ENCODE assay signal across 11 cellular contexts in genomic region chr3:50317303-50317702, GRCh38. TPM values are rescaled to one million over a fixed set of nuclear protein-coding genes. Genes with fewer than 3 reads are reported as not detected.
DNase-seq lines count a peak whose midpoint lies in the region; ATAC-seq and TF ChIP-seq lines count a peak whose summit lies in the region.
"Had no signal": no experiment of that assay in that cellular context is flagged by ENCODE, and none has a peak within 500 bp of the region (broad histone marks: within the 10 kb centered on the region; RNA-seq: fewer than 3 reads in every experiment).

No MANE protein-coding gene starts in this region.

- peaks cover 17 to 59% (median 49%) of the 10 kb centered on the region in 9 donors for H3K4me1 ChIP-seq in heart right ventricle
- H3K4me1 ChIP-seq in right atrium auricular region: peaks cover 0 to 50% of the 10 kb centered on the region in 2 donors
- H3K4me1 ChIP-seq in uterus: peaks cover 0 to 28% of the 10 kb centered on the region in 2 donors

- H3K27ac ChIP-seq in heart right ventricle: peak overlapping the region in 7 of 10 donors; percentile 28 to 99 (median 52)
- peak overlapping the region in 1 of 2 donors; percentile 93 for H3K27ac ChIP-seq in right atrium auricular region
- peak overlapping the region; percentile 43 for H3K27ac ChIP-seq in uterus

- H3K4me3 ChIP-seq in heart right ventricle (peak overlapping the region in 2 of 10 donors; percentile 5 to 74), right atrium auricular region (no peak overlapping the region), uterus (no peak overlapping the region)

- intact Hi-C loops in heart right ventricle (cut with DNase I): no loop called here
- intact Hi-C loops in uterus (cut with DNase I; ENCODE audit: low total_unique reads): no loop called here

- no peaks in the 10 kb centered on the region for H3K27me3 Mint-ChIP-seq in central memory CD8-positive, alpha-beta T cell

- peak overlapping the region; percentile 94 for H3K27ac Mint-ChIP-seq in central memory CD8-positive, alpha-beta T cell (ENCODE audit: low read depth)

- DNase-seq in heart right ventricle (no peak), right atrium auricular region (ENCODE audit: low spot score) (no peak), mucosa of gallbladder (ENCODE audit: low spot score) (peak; percentile 60), uterus (no peak), hepatic stellate cell (ENCODE audit: low spot score) (no peak), kidney tubule cell (ENCODE audit: low spot score) (no peak)
- no peak for DNase-seq in central memory CD8-positive, alpha-beta T cell (ENCODE audit: low spot score in 2 of 2)
- DNase-seq: BE2C; NCI-H446; stimulated activated CD4-positive, alpha-beta T cell treated with anti-CD3 and anti-CD28 coated beads, Interleukin-12 subunit alpha, Interleukin-12 subunit beta, amount 100 ng/mL, for 4 hours had no signal

- H3K9me3 Mint-ChIP-seq in central memory CD8-positive, alpha-beta T cell: no peaks in the 10 kb centered on the region

- no peaks in the 10 kb centered on the region for H3K9me3 ChIP-seq in heart right ventricle
- H3K9me3 ChIP-seq in right atrium auricular region: no peaks in the 10 kb centered on the region
- no peaks in the 10 kb centered on the region for H3K9me3 ChIP-seq in uterus
- H3K9me3 ChIP-seq: BE2C had no signal

- TF ChIP-seq CTCF in heart right ventricle (IDR thresholded peaks at IDR 0.05) (no peak), right atrium auricular region (IDR thresholded peaks at IDR 0.05) (no peak), uterus (IDR thresholded peaks at IDR 0.05) (no peak)

- H3K4me3 Mint-ChIP-seq in central memory CD8-positive, alpha-beta T cell: peak overlapping the region; percentile 80

- H3K4me1 Mint-ChIP-seq in central memory CD8-positive, alpha-beta T cell: peaks cover 42% of the 10 kb centered on the region

- no peak for ATAC-seq in heart right ventricle
- ATAC-seq in central memory CD8-positive, alpha-beta T cell (replicated peaks; ENCODE audit: extremely low read depth, poor library complexity, severe bottlenecking): no peak
- no peak for ATAC-seq in HG03039 (IDR thresholded peaks at IDR 0.05; ENCODE audit: unreplicated experiment)

- WGBS in heart right ventricle, 2 donors: 56 to 58% methylated on average over 6 of the region's 6 CpGs

- no peak for TF ChIP-seq POLR2A in uterus (IDR thresholded peaks at IDR 0.05)

- H3K36me3 ChIP-seq in heart right ventricle (peaks cover 0 to 58% (median 33%) of the 10 kb centered on the region in 9 donors), right atrium auricular region (peaks cover 26% of the 10 kb centered on the region), uterus (no peaks in the 10 kb centered on the region)

- H3K36me3 Mint-ChIP-seq in central memory CD8-positive, alpha-beta T cell (ENCODE audit: insufficient read depth): peaks cover 3% of the 10 kb centered on the region

- no peaks in the 10 kb centered on the region for H3K27me3 ChIP-seq in heart right ventricle
- no peaks in the 10 kb centered on the region for H3K27me3 ChIP-seq in right atrium auricular region
- H3K27me3 ChIP-seq in uterus: no peaks in the 10 kb centered on the region
- H3K27me3 ChIP-seq: BE2C had no signal

RNA-seq across cellular contexts. Expression of gene HYAL2, which starts 5.2 kb away (rescaled TPM):
- 10 to 100 TPM; 25.1 to 94.0 (median 35.2) TPM for total RNA-seq in heart right ventricle
- 100 to 1,000 TPM in 1 of 2 donors, 10 to 100 TPM in 1; 86.5 to 135 TPM for polyA plus RNA-seq in heart right ventricle
- total RNA-seq in right atrium auricular region: 100 to 1,000 TPM; 129 to 198 TPM
- 84.6 TPM for total RNA-seq in mucosa of gallbladder
- total RNA-seq in uterus: 100 to 1,000 TPM; 112 to 289 (median 166) TPM

RNA-seq across cellular contexts. Expression of gene TUSC2, which starts 10.7 kb away (rescaled TPM):
- total RNA-seq in heart right ventricle (10 to 100 TPM; 23.7 to 34.9 (median 26.9) TPM), right atrium auricular region (10 to 100 TPM; 23.4 to 29.6 TPM), mucosa of gallbladder (42.5 TPM), uterus (10 to 100 TPM in 3 of 4 donors, 1 to 10 TPM in 1; 9.0 to 25.1 (median 21.3) TPM)
- 10 to 100 TPM; 27.4 to 59.1 TPM for polyA plus RNA-seq in heart right ventricle

RNA-seq across cellular contexts. Expression of gene HYAL1, which starts 13.9 kb away (rescaled TPM):
- total RNA-seq in heart right ventricle (100 to 1,000 TPM in 1 of 10 donors, 10 to 100 TPM in 9; 48.8 to 120 (median 66.7) TPM), right atrium auricular region (10 to 100 TPM; 38.1 to 40.8 TPM), mucosa of gallbladder (82.4 TPM), uterus (10 to 100 TPM in 3 of 4 donors, 1 to 10 TPM in 1; 2.1 to 30.5 (median 22.1) TPM)
- polyA plus RNA-seq in heart right ventricle: 10 to 100 TPM; 41.0 to 70.5 TPM

RNA-seq across cellular contexts. Expression of gene HYAL3, which starts 18.1 kb away (rescaled TPM):
- total RNA-seq in heart right ventricle: 1 to 10 TPM in 8 of 10 donors, under 1 TPM in 2; 0.80 to 3.0 (median 1.9) TPM
- polyA plus RNA-seq in heart right ventricle: 1 to 10 TPM; 2.0 to 2.8 TPM
- total RNA-seq in right atrium auricular region: 1 to 10 TPM in 1 of 2 donors, under 1 TPM in 1; 0.74 to 3.5 TPM
- total RNA-seq in mucosa of gallbladder: 7.8 TPM
- total RNA-seq in uterus: 1 to 10 TPM in 3 of 4 donors, not detected in 1; 1.9 to 3.9 (median 3.3) TPM

RNA-seq across cellular contexts. Expression of gene NAA80, which starts 18.1 kb away (rescaled TPM):
- 10 to 100 TPM in 1 of 10 donors, 1 to 10 TPM in 9; 7.7 to 11.1 (median 8.2) TPM for total RNA-seq in heart right ventricle
- 10 to 100 TPM in 1 of 2 donors, 1 to 10 TPM in 1; 6.4 to 13.5 TPM for polyA plus RNA-seq in heart right ventricle
- total RNA-seq in right atrium auricular region: 10 to 100 TPM in 1 of 2 donors, 1 to 10 TPM in 1; 9.0 to 10.7 TPM
- 12.7 TPM for total RNA-seq in mucosa of gallbladder
- 10 to 100 TPM in 3 of 4 donors, 1 to 10 TPM in 1; 4.7 to 33.5 (median 24.0) TPM for total RNA-seq in uterus
